In the genomic region with DNA sequence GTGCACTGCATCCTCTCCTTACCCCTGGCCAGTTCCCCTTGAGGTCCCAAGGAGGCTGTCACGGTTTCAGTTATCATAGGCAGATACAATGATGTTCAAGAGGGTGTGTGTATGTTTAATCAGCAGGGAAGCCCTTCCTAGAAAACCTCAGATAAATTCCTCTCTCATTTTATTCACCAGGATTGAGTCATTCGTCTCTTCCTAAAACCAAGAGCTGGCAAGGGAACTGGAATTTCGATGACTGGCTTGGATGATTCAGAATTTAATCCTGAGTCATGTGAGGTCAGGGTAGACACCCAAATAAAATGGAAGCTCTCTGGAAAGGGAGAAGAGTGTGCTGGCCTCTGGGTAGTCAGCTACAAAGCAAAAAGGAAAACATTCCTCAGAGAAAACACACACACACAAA, we compare ENCODE assay signal across 9 cellular contexts.
DNase-seq lines count a peak whose midpoint lies in the region; ATAC-seq, FAIRE-seq and TF ChIP-seq lines count a peak whose summit lies in the region.
"Had no signal": no experiment of that assay in that cellular context is flagged by ENCODE, and none has a peak within 500 bp of the region (broad histone marks: within the 10 kb centered on the region; RNA-seq: fewer than 3 reads in every experiment).

No MANE protein-coding gene starts in this region.

- H3K4me3 ChIP-seq in A549 = no peak overlapping the region
- no peak overlapping the region for H3K4me3 ChIP-seq in adrenal gland
- H3K4me3 ChIP-seq in kidney epithelial cell (ENCODE audit: low read depth, low read length) = no peak overlapping the region

- CTCF ChIA-PET in A549 (lab: Yijun Ruan, JAX) = interaction anchor here (0.6 kb wide), 1 partner anchor 136 kb away, joined by 3 read pairs; no protein-coding TSS in a partner anchor

- intact Hi-C loops in adrenal gland (cut with DNase I) = no loop called here

- POLR2A ChIA-PET in A549 (lab: Yijun Ruan, JAX) = interaction anchor here (0.6 to 1.3 kb wide), 3 partner anchors 9 to 192 kb away, joined by 4 to 5 read pairs (median 4); no protein-coding TSS in a partner anchor

- H3K36me3 ChIP-seq in adrenal gland (replicated peaks in 1 of 2) (no peaks in the 10 kb centered on the region), kidney epithelial cell (ENCODE audit: control insufficient read depth, insufficient read depth, low read length) (no peaks in the 10 kb centered on the region)

- TF ChIP-seq CTCF in A549 (IDR thresholded peaks at IDR 0.05) (no peak), adrenal gland (IDR thresholded peaks at IDR 0.05) (no peak), kidney epithelial cell (IDR thresholded peaks at IDR 0.05; ENCODE audit: insufficient read depth, low read length, poor library complexity, severe bottlenecking) (no peak)

- DNase-seq in A549 (ENCODE audit: low read depth in 1 of 2, low spot score in 1 of 2) (peak; percentile 49 to 87), HTR-8/SVneo (ENCODE audit: insufficient read length, low spot score) (peak; percentile 75), adrenal gland (peak; percentile 33 to 67 (median 58)), kidney epithelial cell (ENCODE audit: low read depth) (peak; percentile 84), NCI-H1436 (lab: John Stamatoyannopoulos, UW) (no peak), cortex of kidney (lab: John Stamatoyannopoulos, UW) (no peak)
- DNase-seq in activated naive CD4-positive, alpha-beta T cell (lab: John Stamatoyannopoulos, UW) = no peak
- DNase-seq: CD8-positive, alpha-beta memory T cell had no signal

- H3K27me3 ChIP-seq in adrenal gland (no peaks in the 10 kb centered on the region), kidney epithelial cell (ENCODE audit: control insufficient read depth, insufficient read depth, low read length) (no peaks in the 10 kb centered on the region)

- no peaks in the 10 kb centered on the region for H3K9me3 ChIP-seq in A549
- no peaks in the 10 kb centered on the region for H3K9me3 ChIP-seq in adrenal gland (replicated peaks in 1 of 3)

- H3K27ac ChIP-seq in A549 (peak overlapping the region; percentile 53 to 82), adrenal gland (peak overlapping the region in 1 of 5 donors; percentile 26)

- TF ChIP-seq POLR2A in A549 (IDR thresholded peaks at IDR 0.05; ENCODE audit: low read length) (no peak), adrenal gland (IDR thresholded peaks at IDR 0.05) (no peak)

- TF ChIP-seq EP300 in A549 (IDR thresholded peaks at IDR 0.05) = peak; percentile 51 to 63; a peak in 2 of 5 replicates

- ATAC-seq in A549 = peak; percentile 98 to 99
- no peak for ATAC-seq in GM18517 (IDR thresholded peaks at IDR 0.05; ENCODE audit: unreplicated experiment)

- peak; percentile 11 to 42; a peak in 3 of 5 replicates for TF ChIP-seq RAD21 in A549 (conservative IDR thresholded peaks at IDR 0.05 in 1 of 2, IDR thresholded peaks at IDR 0.05 in 1 of 2)

- WGBS in A549 (ENCODE audit: missing lambda C conversion rate) = 5% methylated on average over 3 of the region's 3 CpGs
- WGBS in adrenal gland, 4 donors = 10 to 24% (median 22%) methylated on average over 3 of the region's 3 CpGs

- H3K4me1 ChIP-seq in A549 (peaks cover 36% of the 10 kb centered on the region), adrenal gland (replicated peaks in 1 of 2) (no peaks in the 10 kb centered on the region)

- FAIRE-seq in A549 (lab: Jason Lieb, UNC) (peak; percentile 54), HTR-8/SVneo (lab: Jason Lieb, UNC) (no peak)

- H3K4me2 ChIP-seq in A549 = peak overlapping the region; percentile 60

TF ChIP-seq in A549, 52 proteins besides CTCF, POLR2A, EP300 and RAD21:
- TF ChIP-seq ZFP36 (IDR thresholded peaks at IDR 0.05; ENCODE audit: borderline replicate concordance, partially characterized antibody) (peak; percentile 37), CEBPB (IDR thresholded peaks at IDR 0.05) (peak in 1 of 2 experiments; percentile 78; a peak in 2 of 4 replicates), JUNB (IDR thresholded peaks at IDR 0.05) (peak; percentile 95), CBX2 (IDR thresholded peaks at IDR 0.05; ENCODE audit: borderline replicate concordance, low read depth) (no peak), MAX (IDR thresholded peaks at IDR 0.05) (peak; percentile 59; the same call in 1 of the 2 replicates), FOSL2 (IDR thresholded peaks at IDR 0.05) (peak; percentile 97), FOSL2 (CRISPR knock-in tag; IDR thresholded peaks at IDR 0.05) (peak; percentile 99), BCL3 (IDR thresholded peaks at IDR 0.05) (0 out of 3 replicates have a peak, but pooled peaks have one; percentile 57), SREBF2 (IDR thresholded peaks at IDR 0.05) (no peak), ZSCAN20 (CRISPR knock-in tag; IDR thresholded peaks at IDR 0.05) (no peak), JUN (IDR thresholded peaks at IDR 0.05) (peak; percentile 47 to 79; a peak in 4 of 5 replicates), RCOR1 (IDR thresholded peaks at IDR 0.05; ENCODE audit: low read depth, low read length) (no peak), SMC3 (IDR thresholded peaks at IDR 0.05) (peak; percentile 17; the same call in 1 of the 3 replicates), ATOH8 (CRISPR knock-in tag; IDR thresholded peaks at IDR 0.05; ENCODE audit: low read depth) (peak; percentile 58; the same call in 1 of the 2 replicates), NPAS2 (CRISPR knock-in tag; IDR thresholded peaks at IDR 0.05; ENCODE audit: borderline replicate concordance) (no peak), MAFK (IDR thresholded peaks at IDR 0.05; ENCODE audit: partially characterized antibody) (peak; percentile 82), TP53 (CRISPR knock-in tag; IDR thresholded peaks at IDR 0.05) (no peak), MYC (IDR thresholded peaks at IDR 0.05; ENCODE audit: borderline replicate concordance, low read length) (no peak), GATA3 (IDR thresholded peaks at IDR 0.05; ENCODE audit: borderline replicate concordance) (peak; percentile 85; the same call in 1 of the 2 replicates), HMGXB4 (CRISPR knock-in tag; IDR thresholded peaks at IDR 0.05; ENCODE audit: borderline replicate concordance) (no peak), NFE2L2 (conservative IDR thresholded peaks at IDR 0.05; ENCODE audit: low read length) (peak; percentile 53), MAZ (IDR thresholded peaks at IDR 0.05; ENCODE audit: borderline replicate concordance, low read depth, low read length) (no peak), FOXS1 (CRISPR knock-in tag; IDR thresholded peaks at IDR 0.05) (peak; percentile 43; the same call in 1 of the 2 replicates)
- TF ChIP-seq, protein P1, sequence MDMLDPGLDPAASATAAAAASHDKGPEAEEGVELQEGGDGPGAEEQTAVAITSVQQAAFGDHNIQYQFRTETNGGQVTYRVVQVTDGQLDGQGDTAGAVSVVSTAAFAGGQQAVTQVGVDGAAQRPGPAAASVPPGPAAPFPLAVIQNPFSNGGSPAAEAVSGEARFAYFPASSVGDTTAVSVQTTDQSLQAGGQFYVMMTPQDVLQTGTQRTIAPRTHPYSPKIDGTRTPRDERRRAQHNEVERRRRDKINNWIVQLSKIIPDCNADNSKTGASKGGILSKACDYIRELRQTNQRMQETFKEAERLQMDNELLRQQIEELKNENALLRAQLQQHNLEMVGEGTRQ (IDR thresholded peaks at IDR 0.05) = peak; percentile 19; the same call in 1 of the 2 replicates

Comparison
In these comparisons a context has a peak if more than half of its experiments do, and no peak if none do; other contexts are left out.
1. DNase-seq: peak in A549 (2 of 2), HTR-8/SVneo (single experiment), adrenal gland (7 of 7) and kidney epithelial cell (single experiment); none in NCI-H1436 (single experiment), activated naive CD4-positive, alpha-beta T cell (0 of 4) and cortex of kidney (single experiment).